13 cellular contexts compared by ENCODE assay signal in the genomic region with DNA sequence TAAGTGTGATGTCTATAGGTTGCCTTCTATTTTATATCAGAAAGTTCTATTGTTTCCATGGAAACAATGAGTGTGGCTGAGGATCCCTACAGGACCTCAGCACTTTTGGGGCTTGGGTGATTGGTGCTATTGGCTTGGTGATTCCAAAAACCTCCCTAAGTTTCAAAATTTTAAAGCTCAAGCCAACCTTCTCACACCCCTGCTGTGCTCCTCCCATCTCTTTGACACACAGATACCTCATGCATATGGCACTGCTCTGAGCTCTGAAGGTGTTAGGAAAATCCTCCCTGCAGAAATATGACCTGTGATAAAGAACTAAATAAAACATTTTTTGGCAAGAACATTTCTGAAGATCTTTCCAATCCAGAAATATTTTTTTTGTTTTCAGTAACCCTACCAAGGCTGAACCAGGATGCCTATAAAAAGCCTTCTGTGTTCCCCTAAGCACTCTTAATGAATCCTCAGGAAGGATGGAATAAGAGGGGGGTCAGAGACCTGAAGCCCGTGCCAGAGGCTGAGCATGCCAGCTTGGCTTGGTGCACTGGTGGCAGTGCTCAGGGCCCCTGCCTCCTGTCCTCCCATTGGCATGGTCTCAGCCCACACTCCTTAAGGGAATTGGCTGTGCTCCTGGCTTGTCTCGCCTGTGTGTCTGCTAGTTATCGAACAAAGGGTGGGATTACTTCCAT.
DNase-seq lines count a peak whose midpoint lies in the region; ATAC-seq and TF ChIP-seq lines count a peak whose summit lies in the region.
"Had no signal": no experiment of that assay in that cellular context is flagged by ENCODE, and none has a peak within 500 bp of the region (broad histone marks: within the 10 kb centered on the region; RNA-seq: fewer than 3 reads in every experiment).

No MANE protein-coding gene starts in this region.

- H3K36me3 ChIP-seq in gastroesophageal sphincter = no peaks in the 10 kb centered on the region
- no peaks in the 10 kb centered on the region for H3K36me3 ChIP-seq in effector memory CD4-positive, alpha-beta T cell (ENCODE audit: control insufficient read depth, insufficient read depth, low read length)

- no peak for TF ChIP-seq POLR2A in gastroesophageal sphincter (IDR thresholded peaks at IDR 0.05)

- H3K4me1 ChIP-seq in gastroesophageal sphincter = peaks cover 10 to 39% (median 23%) of the 10 kb centered on the region in 3 donors
- H3K4me1 ChIP-seq in effector memory CD4-positive, alpha-beta T cell (ENCODE audit: control insufficient read depth, insufficient read depth, low read length, poor library complexity, severe bottlenecking) = no peaks in the 10 kb centered on the region

- no peaks in the 10 kb centered on the region for H3K9me3 Mint-ChIP-seq in stimulated activated naive CD8-positive, alpha-beta T cell treated with anti-CD3 and anti-CD28 coated beads, Interleukin-15, amount 100 ng/mL, for 72 hours
- H3K9me3 Mint-ChIP-seq: activated CD4-positive, alpha-beta memory T cell treated with anti-CD3 and anti-CD28 coated beads for 36 hours; neural crest cell; T-helper 1 cell treated with Interleukin-12 subunit alpha and Interleukin-12 subunit beta and Interleukin-4 antibody, amounts not matched to agents 30 μg/mL and 1 μg/mL, for 36 hours had no signal

- no peaks in the 10 kb centered on the region for H3K9me3 ChIP-seq in gastroesophageal sphincter
- no peaks in the 10 kb centered on the region for H3K9me3 ChIP-seq in effector memory CD4-positive, alpha-beta T cell (ENCODE audit: control insufficient read depth, low read length)

- TF ChIP-seq EP300 in gastroesophageal sphincter (IDR thresholded peaks at IDR 0.05) = no peak

- H3K4me1 Mint-ChIP-seq in stimulated activated naive CD8-positive, alpha-beta T cell treated with anti-CD3 and anti-CD28 coated beads, Interleukin-15, amount 100 ng/mL, for 72 hours = peaks cover 23% of the 10 kb centered on the region
- H3K4me1 Mint-ChIP-seq: neural crest cell had no signal

- no peak for TF ChIP-seq CTCF in gastroesophageal sphincter (IDR thresholded peaks at IDR 0.05)

- peak; percentile 60 for ATAC-seq in gastroesophageal sphincter
- no peak for ATAC-seq in esophagus mucosa
- no peak for ATAC-seq in stimulated activated naive CD8-positive, alpha-beta T cell treated with anti-CD3 and anti-CD28 coated beads, Interleukin-15, amount 100 ng/mL, for 72 hours

- H3K27me3 ChIP-seq in gastroesophageal sphincter = no peaks in the 10 kb centered on the region
- H3K27me3 ChIP-seq in effector memory CD4-positive, alpha-beta T cell (replicated peaks; ENCODE audit: control insufficient read depth, insufficient read depth, low read length, poor library complexity, severe bottlenecking) = no peaks in the 10 kb centered on the region

- H3K4me3 ChIP-seq in gastroesophageal sphincter = no peak overlapping the region
- no peak overlapping the region for H3K4me3 ChIP-seq in effector memory CD4-positive, alpha-beta T cell (ENCODE audit: insufficient read depth, low read depth, low read length, poor library complexity, severe bottlenecking)

- WGBS in gastroesophageal sphincter (ENCODE audit: low coverage in 1 of 2), 2 donors = 20 to 33% methylated on average over 1 to 2 of the region's 3 CpGs

- DNase-seq in Ammon's horn (ENCODE audit: low spot score) (peak; percentile 80), NCI-H446 treated with DMSO at 0.1 percent for 48 hours (lab: John Stamatoyannopoulos, UW) (peak; percentile 99), occipital lobe (lab: John Stamatoyannopoulos, UW) (peak; percentile 71), NK-92 (lab: John Stamatoyannopoulos, UW; ENCODE audit: unreplicated experiment) (no peak)
- DNase-seq in effector memory CD4-positive, alpha-beta T cell = no peak
- no peak for DNase-seq in stimulated activated naive CD8-positive, alpha-beta T cell treated with anti-CD3 and anti-CD28 coated beads, Interleukin-15, amount 100 ng/mL, for 72 hours
- DNase-seq: activated CD4-positive, alpha-beta memory T cell treated with anti-CD3 and anti-CD28 coated beads for 36 hours; EL; NCI-H69 had no signal

- H3K27ac Mint-ChIP-seq in stimulated activated naive CD8-positive, alpha-beta T cell treated with anti-CD3 and anti-CD28 coated beads, Interleukin-15, amount 100 ng/mL, for 72 hours = peak overlapping the region in 1 of 2 donors; percentile 74
- H3K27ac Mint-ChIP-seq: activated CD4-positive, alpha-beta memory T cell treated with anti-CD3 and anti-CD28 coated beads for 36 hours; T-helper 1 cell treated with Interleukin-12 subunit alpha and Interleukin-12 subunit beta and Interleukin-4 antibody, amounts not matched to agents 30 μg/mL and 1 μg/mL, for 36 hours had no signal

- H3K27ac ChIP-seq in gastroesophageal sphincter = peak overlapping the region; percentile 82 to 89 (median 84)
- H3K27ac ChIP-seq in effector memory CD4-positive, alpha-beta T cell (ENCODE audit: insufficient read depth, low read length, poor library complexity, severe bottlenecking) = no peak overlapping the region

- no peak overlapping the region for H3K4me3 Mint-ChIP-seq in stimulated activated naive CD8-positive, alpha-beta T cell treated with anti-CD3 and anti-CD28 coated beads, Interleukin-15, amount 100 ng/mL, for 72 hours
- H3K4me3 Mint-ChIP-seq: activated CD4-positive, alpha-beta memory T cell treated with anti-CD3 and anti-CD28 coated beads for 36 hours; neural crest cell; T-helper 1 cell treated with Interleukin-12 subunit alpha and Interleukin-12 subunit beta and Interleukin-4 antibody, amounts not matched to agents 30 μg/mL and 1 μg/mL, for 36 hours had no signal

- peaks cover 49% of the 10 kb centered on the region for H3K27me3 Mint-ChIP-seq in stimulated activated naive CD8-positive, alpha-beta T cell treated with anti-CD3 and anti-CD28 coated beads, Interleukin-15, amount 100 ng/mL, for 72 hours

Comparison
In these comparisons a context has a peak if more than half of its experiments do, and no peak if none do; other contexts are left out.
1. DNase-seq: peak in Ammon's horn (single experiment), NCI-H446 treated with DMSO at 0.1 percent for 48 hours (single experiment) and occipital lobe (single experiment); none in NK-92 (single experiment), effector memory CD4-positive, alpha-beta T cell (0 of 3) and stimulated activated naive CD8-positive, alpha-beta T cell treated with anti-CD3 and anti-CD28 coated beads, Interleukin-15, amount 100 ng/mL, for 72 hours (0 of 2).